Comparison of ENCODE assay signal across 29 cellular contexts in the genomic region with DNA sequence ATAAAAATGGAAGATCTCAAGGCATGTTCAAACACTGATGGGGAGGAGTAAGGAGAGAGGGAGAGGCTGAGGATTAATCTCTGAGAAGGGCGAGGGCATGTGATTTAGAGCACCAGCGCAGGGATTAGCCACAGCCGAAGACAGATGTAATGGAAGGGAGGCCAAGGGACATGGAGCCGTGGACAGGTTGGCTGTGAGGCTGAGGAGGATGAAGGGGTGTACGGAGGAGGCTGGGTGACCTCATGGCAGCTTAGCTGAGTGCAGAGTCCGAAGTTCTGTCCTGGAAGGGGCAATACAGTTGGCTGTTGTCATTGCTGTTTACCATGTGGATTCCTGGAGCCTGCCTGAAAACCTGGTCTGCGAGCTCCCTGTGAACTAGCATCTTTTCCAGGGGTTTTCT.
"Had no signal": no experiment of that assay in that cellular context is flagged by ENCODE, and none has a peak within 500 bp of the region (broad histone marks: within the 10 kb centered on the region; RNA-seq: fewer than 3 reads in every experiment).

No MANE protein-coding gene starts in this region.

- H3K27ac ChIP-seq: brain microvascular endothelial cell, coronary artery, dorsolateral prefrontal cortex, esophagus muscularis mucosa, foreskin keratinocyte, gastrocnemius medialis, heart right ventricle had no signal

- H3K27me3 ChIP-seq: brain microvascular endothelial cell, esophagus muscularis mucosa, foreskin keratinocyte, gastrocnemius medialis, heart right ventricle had no signal

- H3K9me3 ChIP-seq: esophagus muscularis mucosa, gastrocnemius medialis, heart right ventricle had no signal

- H3K4me1 ChIP-seq: esophagus muscularis mucosa, foreskin keratinocyte had no signal

- ATAC-seq: activated CD4-positive, CD25-positive, alpha-beta regulatory T cell treated with anti-CD3 and anti-CD28 coated beads, Interleukin-2, amount 50 U/mL, for 24 hours; activated CD8-positive, alpha-beta memory T cell treated with anti-CD3 and anti-CD28 coated beads, Interleukin-2, amount 10 ng/mL, durations not matched to agents 7 days and 5 days; activated CD8-positive, alpha-beta T cell treated with anti-CD3 and anti-CD28 coated beads, Interleukin-2, amount 10 ng/mL, durations not matched to agents 7 days and 5 days; foreskin keratinocyte; gastrocnemius medialis; heart right ventricle; T-helper 17 cell; WTC11 had no signal

- H3K36me3 ChIP-seq: brain microvascular endothelial cell, esophagus muscularis mucosa, gastrocnemius medialis, heart right ventricle had no signal

- DNase-seq: activated CD4-positive, alpha-beta memory T cell treated with anti-CD3 and anti-CD28 coated beads for 36 hours; activated CD4-positive, alpha-beta T cell treated with anti-CD3 and anti-CD28 coated beads, Interleukin-2, amount 10 ng/mL, durations not matched to agents 24 days and 14 days; activated CD8-positive, alpha-beta memory T cell treated with anti-CD3 and anti-CD28 coated beads, Interleukin-2, amount 10 ng/mL, durations not matched to agents 7 days and 5 days; activated CD8-positive, alpha-beta memory T cell treated with anti-CD3 and anti-CD28 coated beads, Interleukin-2, amount 50 U/mL, for 4 hours; activated CD8-positive, alpha-beta T cell treated with anti-CD3 and anti-CD28 coated beads, Interleukin-2, amount 10 ng/mL, durations not matched to agents 7 days and 5 days; activated gamma-delta T cell treated with Interleukin-2 at 50 U/mL for 16 hours; activated naive CD4-positive, alpha-beta T cell treated with anti-CD3 and anti-CD28 coated beads, Interleukin-2, amount 50 U/mL, for 16 hours; activated naive CD4-positive, alpha-beta T cell treated with Interleukin-2 at 50 U/mL for 16 hours; activated T-cell treated with anti-CD3 and anti-CD28 coated beads, Interleukin-2, amount 50 U/mL, for 1 hour; activated T-cell treated with anti-CD3 and anti-CD28 coated beads, Interleukin-2, amount 50 U/mL, for 48 hours; amniotic stem cell; anterior cingulate cortex; brain microvascular endothelial cell; dorsolateral prefrontal cortex; effector memory CD4-positive, alpha-beta T cell; endodermal cell; foreskin keratinocyte; gastrocnemius medialis; heart right ventricle; hippocampal formation; T-helper 1 cell; T-helper 17 cell; T1000 had no signal

- FAIRE-seq: astrocyte, bronchial epithelial cell had no signal

- H3K4me3 ChIP-seq: coronary artery, dorsolateral prefrontal cortex, esophagus muscularis mucosa, gastrocnemius medialis, heart right ventricle had no signal
